9 cellular contexts compared by ENCODE assay signal in genomic region chr2:105795575-105795934, GRCh38. TPM values are rescaled to one million over a fixed set of nuclear protein-coding genes. Genes with fewer than 3 reads are reported as not detected.
DNase-seq lines count a peak whose midpoint lies in the region; ATAC-seq lines count a peak whose summit lies in the region.
"Had no signal": no experiment of that assay in that cellular context is flagged by ENCODE, and none has a peak within 500 bp of the region (broad histone marks: within the 10 kb centered on the region; RNA-seq: fewer than 3 reads in every experiment).

No MANE protein-coding gene starts in this region.

- H3K4me1 Mint-ChIP-seq in CD8-positive, alpha-beta memory T cell, result peaks cover 91 to 99% (median 98%) of the 10 kb centered on the region in 3 donors
- H3K4me1 Mint-ChIP-seq in IgD-negative memory B cell, result peaks cover 57 to 77% (median 59%) of the 10 kb centered on the region in 3 donors
- peaks cover 93% of the 10 kb centered on the region for H3K4me1 Mint-ChIP-seq in activated CD4-positive, alpha-beta memory T cell treated with anti-CD3 and anti-CD28 coated beads, Interleukin-2, amount 10 ng/mL, durations not matched to agents 7 days and 5 days
- H3K4me1 Mint-ChIP-seq in memory B cell, result peaks cover 67% of the 10 kb centered on the region

- no peaks in the 10 kb centered on the region for H3K27me3 ChIP-seq in CD8-positive, alpha-beta memory T cell (ENCODE audit: insufficient read depth, low read length, poor library complexity, severe bottlenecking)

- H3K36me3 Mint-ChIP-seq in CD8-positive, alpha-beta memory T cell, result peaks cover 0 to 7% (median 7%) of the 10 kb centered on the region in 3 donors
- peaks cover 2% of the 10 kb centered on the region for H3K36me3 Mint-ChIP-seq in IgD-negative memory B cell
- peaks cover 34% of the 10 kb centered on the region for H3K36me3 Mint-ChIP-seq in activated CD4-positive, alpha-beta memory T cell treated with anti-CD3 and anti-CD28 coated beads, Interleukin-2, amount 10 ng/mL, durations not matched to agents 7 days and 5 days (ENCODE audit: low read depth)
- no peaks in the 10 kb centered on the region for H3K36me3 Mint-ChIP-seq in memory B cell

- no peaks in the 10 kb centered on the region for H3K36me3 ChIP-seq in CD8-positive, alpha-beta memory T cell (ENCODE audit: insufficient read depth, low read length)

- H3K9me3 ChIP-seq in CD8-positive, alpha-beta memory T cell (ENCODE audit: low read length), result no peaks in the 10 kb centered on the region

- POLR2A ChIA-PET in CD8-positive, alpha-beta memory T cell (lab: Charles Lee), result no interaction called here
- POLR2A ChIA-PET in activated CD4-positive, alpha-beta memory T cell treated with anti-CD3 and anti-CD28 coated beads, Interleukin-2, amount 10 ng/mL, durations not matched to agents 7 days and 5 days (lab: Charles Lee), result interaction anchor here (1.0 to 10.7 kb wide), 10 partner anchors 6 to 364 kb away, joined by 3 to 106 read pairs (median 24); no protein-coding TSS in a partner anchor

- peaks cover 97% of the 10 kb centered on the region for H3K4me1 ChIP-seq in CD8-positive, alpha-beta memory T cell (ENCODE audit: insufficient read depth, low read length)

- H3K9me3 Mint-ChIP-seq in CD8-positive, alpha-beta memory T cell, result no peaks in the 10 kb centered on the region
- H3K9me3 Mint-ChIP-seq in IgD-negative memory B cell (no peaks in the 10 kb centered on the region), memory B cell (no peaks in the 10 kb centered on the region)
- peaks cover 4% of the 10 kb centered on the region for H3K9me3 Mint-ChIP-seq in activated CD4-positive, alpha-beta memory T cell treated with anti-CD3 and anti-CD28 coated beads, Interleukin-2, amount 10 ng/mL, durations not matched to agents 7 days and 5 days

- no peak overlapping the region for H3K27ac ChIP-seq in CD8-positive, alpha-beta memory T cell (ENCODE audit: low read depth, low read length)

- ATAC-seq in memory B cell (ENCODE audit: low read depth), result no peak

- peak overlapping the region; percentile 24 for H3K4me3 ChIP-seq in CD8-positive, alpha-beta memory T cell (ENCODE audit: low read length)

- peak overlapping the region; percentile 85 to 98 (median 94) for H3K27ac Mint-ChIP-seq in CD8-positive, alpha-beta memory T cell
- H3K27ac Mint-ChIP-seq in IgD-negative memory B cell, result peak overlapping the region; percentile 78 to 98 (median 93)
- H3K27ac Mint-ChIP-seq in activated CD4-positive, alpha-beta memory T cell treated with anti-CD3 and anti-CD28 coated beads, Interleukin-2, amount 10 ng/mL, durations not matched to agents 7 days and 5 days, result peak overlapping the region; percentile 98
- H3K27ac Mint-ChIP-seq in memory B cell, result peak overlapping the region; percentile 96

- CTCF ChIA-PET in CD8-positive, alpha-beta memory T cell (lab: Charles Lee), result interaction anchor here (6.0 kb wide), 1 partner anchor 8 kb away, joined by 25 read pairs; no protein-coding TSS in a partner anchor
- CTCF ChIA-PET in activated CD4-positive, alpha-beta memory T cell treated with anti-CD3 and anti-CD28 coated beads, Interleukin-2, amount 10 ng/mL, durations not matched to agents 7 days and 5 days (lab: Charles Lee), result interaction anchor here (1.3 kb wide), 1 partner anchor 8 kb away, joined by 9 read pairs; no protein-coding TSS in a partner anchor

- no peak for DNase-seq in CD8-positive, alpha-beta memory T cell
- peak; percentile 39 for DNase-seq in activated CD4-positive, alpha-beta memory T cell treated with anti-CD3 and anti-CD28 coated beads, Interleukin-2, amount 10 ng/mL, durations not matched to agents 7 days and 5 days
- DNase-seq in memory B cell (ENCODE audit: low spot score in 2 of 2) (no peak), midbrain (lab: John Stamatoyannopoulos, UW) (no peak), hippocampal formation (lab: John Stamatoyannopoulos, UW) (no peak), mucosa of gallbladder (ENCODE audit: low spot score) (no peak), cerebellar cortex (ENCODE audit: low spot score) (no peak)
- DNase-seq: NCI-H187 had no signal

- H3K27me3 Mint-ChIP-seq in CD8-positive, alpha-beta memory T cell, result peaks cover 0 to 3% of the 10 kb centered on the region in 2 donors
- no peaks in the 10 kb centered on the region for H3K27me3 Mint-ChIP-seq in IgD-negative memory B cell
- H3K27me3 Mint-ChIP-seq in activated CD4-positive, alpha-beta memory T cell treated with anti-CD3 and anti-CD28 coated beads, Interleukin-2, amount 10 ng/mL, durations not matched to agents 7 days and 5 days, result no peaks in the 10 kb centered on the region
- H3K27me3 Mint-ChIP-seq in memory B cell, result no peaks in the 10 kb centered on the region

- H3K4me3 Mint-ChIP-seq in CD8-positive, alpha-beta memory T cell, result peak overlapping the region; percentile 65 to 92 (median 79)
- peak overlapping the region; percentile 78 to 94 (median 92) for H3K4me3 Mint-ChIP-seq in IgD-negative memory B cell
- H3K4me3 Mint-ChIP-seq in activated CD4-positive, alpha-beta memory T cell treated with anti-CD3 and anti-CD28 coated beads, Interleukin-2, amount 10 ng/mL, durations not matched to agents 7 days and 5 days, result peak overlapping the region; percentile 69
- peak overlapping the region; percentile 84 for H3K4me3 Mint-ChIP-seq in memory B cell

RNA-seq across cellular contexts. Expression of gene NCK2, which starts 50.8 kb away (rescaled TPM):
- total RNA-seq in CD8-positive, alpha-beta memory T cell, result 10 to 100 TPM; 72.4 to 76.1 TPM
- polyA plus RNA-seq in CD8-positive, alpha-beta memory T cell, result 77.9 TPM
- 19.6 TPM for polyA plus RNA-seq in IgD-negative memory B cell
- 10 to 100 TPM; 70.8 to 75.9 TPM for total RNA-seq in activated CD4-positive, alpha-beta memory T cell treated with anti-CD3 and anti-CD28 coated beads, Interleukin-2, amount 10 ng/mL, durations not matched to agents 7 days and 5 days
- total RNA-seq in mucosa of gallbladder, result 160 TPM
